8 cellular contexts compared by ENCODE assay signal in the genomic region with DNA sequence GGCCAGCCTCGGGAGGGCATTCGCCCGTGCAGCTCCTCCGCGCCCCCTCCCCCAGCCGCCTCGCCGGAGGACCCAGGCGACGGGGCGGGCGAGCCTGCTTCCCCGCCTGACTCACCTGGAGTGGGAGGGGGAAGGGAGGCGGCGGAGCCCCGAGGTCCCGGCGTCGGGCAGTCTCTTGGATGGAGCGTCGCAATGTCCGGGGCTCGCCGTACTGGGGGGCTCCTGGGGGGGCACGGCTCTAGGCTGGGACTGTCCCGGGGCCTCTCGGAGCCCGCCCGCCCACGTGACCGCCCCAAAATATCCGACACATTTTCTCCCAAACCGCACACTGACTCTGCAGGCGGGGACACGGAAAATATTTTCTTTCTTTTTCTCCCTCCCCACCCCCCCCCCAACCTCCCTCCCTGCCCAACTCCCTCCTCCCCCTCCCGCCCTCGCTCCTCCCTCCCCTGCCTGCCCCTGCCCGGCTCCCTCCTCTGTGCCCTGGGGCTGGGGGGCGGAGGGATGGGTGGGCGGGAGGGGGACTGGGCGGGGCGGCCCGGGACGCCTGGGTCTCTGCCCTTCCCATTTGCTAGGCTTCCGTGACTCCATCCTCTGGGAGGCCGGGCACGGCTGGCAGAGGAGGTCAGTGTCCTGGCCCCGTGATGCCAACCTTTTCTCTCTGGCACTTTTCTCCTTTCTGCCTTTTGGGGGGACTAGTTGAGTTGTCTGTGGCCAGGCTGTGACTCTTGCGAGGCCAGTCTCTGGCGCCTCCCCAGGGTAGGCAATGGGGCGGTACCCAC. TPM values are rescaled to one million over a fixed set of nuclear protein-coding genes. Genes with fewer than 3 reads are reported as not detected.
DNase-seq lines count a peak whose midpoint lies in the region; ATAC-seq and TF ChIP-seq lines count a peak whose summit lies in the region.

RARG (minus strand) TSS at position 351 of the 782 bp plus-strand sequence. CDS start 4,664 bp downstream, outside the sequence.

- peaks cover 59% of the 10 kb centered on the region for H3K4me1 Mint-ChIP-seq in activated T-cell treated with anti-CD3 and anti-CD28 coated beads, Interleukin-2, amount 50 U/mL, for 72 hours (ENCODE audit: low read depth)

- under 1% methylated on average over 24 of the region's 51 CpGs for WGBS in suprapubic skin

- H3K4me3 Mint-ChIP-seq in activated T-cell treated with anti-CD3 and anti-CD28 coated beads, Interleukin-2, amount 50 U/mL, for 72 hours = peak within 1 kb of the TSS; percentile 88 to 91

- peak within 1 kb of the TSS; percentile 68 for H3K4me3 ChIP-seq in suprapubic skin

- H3K36me3 ChIP-seq in suprapubic skin = peaks cover 12% of the 10 kb centered on the region

- DNase-seq in GM13977 (ENCODE audit: low spot score) (peak; percentile 68), NCI-H460 (ENCODE audit: extremely low read depth, low read depth) (no peak), myocyte (ENCODE audit: low read depth) (peak; percentile 73), suprapubic skin (ENCODE audit: low spot score in 2 of 2) (peak in 1 of 2 donors; percentile 84)
- DNase-seq in activated T-cell treated with anti-CD3 and anti-CD28 coated beads, Interleukin-2, amount 50 U/mL, for 72 hours = peak; percentile 74 to 75

- peak; percentile 14 for TF ChIP-seq CTCF in GM13977 (IDR thresholded peaks at IDR 0.05; ENCODE audit: extremely low read depth, insufficient read depth, missing control alignments)
- no peak for TF ChIP-seq CTCF in suprapubic skin (IDR thresholded peaks at IDR 0.05)

- peak; percentile 82 to 84 for ATAC-seq in activated T-cell treated with anti-CD3 and anti-CD28 coated beads, Interleukin-2, amount 50 U/mL, for 72 hours (replicated peaks in 1 of 2)
- ATAC-seq in esophagus mucosa (peak; percentile 67), GM19452 (IDR thresholded peaks at IDR 0.05; ENCODE audit: unreplicated experiment) (no peak), HG03378 (IDR thresholded peaks at IDR 0.05; ENCODE audit: unreplicated experiment) (no peak)

- no peaks in the 10 kb centered on the region for H3K9me3 ChIP-seq in suprapubic skin

- H3K36me3 Mint-ChIP-seq in activated T-cell treated with anti-CD3 and anti-CD28 coated beads, Interleukin-2, amount 50 U/mL, for 72 hours (ENCODE audit: insufficient read depth in 2 of 2) = no peaks in the 10 kb centered on the region

- no peak for TF ChIP-seq EP300 in suprapubic skin (IDR thresholded peaks at IDR 0.05)

- H3K4me1 ChIP-seq in suprapubic skin = peaks cover 94% of the 10 kb centered on the region

- no peaks in the 10 kb centered on the region for H3K9me3 Mint-ChIP-seq in activated T-cell treated with anti-CD3 and anti-CD28 coated beads, Interleukin-2, amount 50 U/mL, for 72 hours

- no peaks in the 10 kb centered on the region for H3K27me3 Mint-ChIP-seq in activated T-cell treated with anti-CD3 and anti-CD28 coated beads, Interleukin-2, amount 50 U/mL, for 72 hours (ENCODE audit: low read depth)

- in situ Hi-C loops in GM13977 (cut with MboI; ENCODE audit: low pct_unique_long_range_greater_than_20kb, low sequenced_read_pairs, unreplicated experiment) = no loop called here

- peak within 1 kb of the TSS; percentile 50 for H3K27ac Mint-ChIP-seq in activated T-cell treated with anti-CD3 and anti-CD28 coated beads, Interleukin-2, amount 50 U/mL, for 72 hours

- H3K27me3 ChIP-seq in suprapubic skin = no peaks in the 10 kb centered on the region

- peak within 1 kb of the TSS; percentile 99 for H3K27ac ChIP-seq in suprapubic skin

- no peak for TF ChIP-seq POLR2A in suprapubic skin (IDR thresholded peaks at IDR 0.05)

RNA-seq across cellular contexts. Expression of gene RARG, which starts in this region (rescaled TPM):
- 8.5 and 12.0 TPM in 2 replicates for total RNA-seq in NCI-H460 (2014; rRNA removed; shearing (Covaris generic))
- 12.2 and 17.9 TPM in 2 replicates for polyA plus RNA-seq in NCI-H460 (2014; cell fraction: nucleus; rRNA removed)
- total RNA-seq in activated T-cell treated with anti-CD3 and anti-CD28 coated beads, Interleukin-2, amount 50 U/mL, for 72 hours = 10 to 100 TPM; 36.7 to 37.3 TPM
- total RNA-seq in esophagus mucosa (168 TPM), myocyte (15.4 and 22.7 TPM in 2 replicates), suprapubic skin (100 to 1,000 TPM; 140 to 198 (median 172) TPM)
- polyA plus RNA-seq in myocyte (2012) = 21.9 TPM

Comparison
In these comparisons a context has a peak if more than half of its experiments do, and no peak if none do; other contexts are left out.
1. ATAC-seq: peak in activated T-cell treated with anti-CD3 and anti-CD28 coated beads, Interleukin-2, amount 50 U/mL, for 72 hours (2 of 2) and esophagus mucosa (single experiment); none in GM19452 (single experiment) and HG03378 (single experiment).